Comparison of ENCODE assay signal across 1 cellular context in genomic region chr5:36301858-36302603, GRCh38.
TF ChIP-seq lines count a peak whose summit lies in the region.

Gene RANBP3L (minus strand): TSS chr5:36301902. CDS start chr5:36301416, 486 bp downstream.

TF ChIP-seq in SK-N-SH, 30 proteins besides CTCF, POLR2A, EP300 and RAD21 (continued from another document):
- TF ChIP-seq PBX3 (IDR thresholded peaks at IDR 0.05) = no peak
- TF ChIP-seq FOXJ3 (CRISPR knock-in tag; IDR thresholded peaks at IDR 0.05) = no peak
- no peak for TF ChIP-seq IRF3 (IDR thresholded peaks at IDR 0.05; ENCODE audit: low read depth, low read length)
- TF ChIP-seq JUND (IDR thresholded peaks at IDR 0.05) = no peak
